8 cellular contexts compared by ENCODE assay signal in the genomic region with DNA sequence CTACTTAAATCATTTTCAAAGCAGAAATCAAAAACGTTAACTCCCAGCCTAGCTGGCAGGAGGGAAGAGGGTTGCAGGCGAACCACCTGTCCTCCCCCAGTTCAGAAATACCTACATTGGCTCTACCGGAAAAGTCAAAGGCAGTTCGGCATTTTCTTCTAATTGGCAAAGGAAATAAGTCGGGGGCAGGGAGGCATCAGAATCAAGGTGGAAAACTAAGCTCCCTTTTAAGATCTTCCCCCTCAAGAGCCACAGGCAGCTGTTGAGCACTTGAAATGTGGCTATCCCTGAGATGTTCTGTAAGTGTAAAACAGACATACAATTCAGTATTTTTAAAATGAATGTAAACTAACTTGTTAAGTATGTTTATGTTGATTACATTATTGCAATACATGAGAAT. TPM values are rescaled to one million over a fixed set of nuclear protein-coding genes. Genes with fewer than 3 reads are reported as not detected.
A peak's percentile ranks its signal among the peaks of the same experiment; 100 is the strongest.
DNase-seq lines count a peak whose midpoint lies in the region; ATAC-seq and TF ChIP-seq lines count a peak whose summit lies in the region.

No MANE protein-coding gene starts in this region.

- H3K36me3 ChIP-seq in HUES6 (ENCODE audit: control insufficient read depth, insufficient read depth, low read length) (no peaks in the 10 kb centered on the region), testis (ENCODE audit: low read depth, missing control alignments) (no peaks in the 10 kb centered on the region)

- 26 to 29% methylated on average over 5 of the region's 5 CpGs for WGBS in testis, 2 donors

- no peak for TF ChIP-seq CTCF in CD4-positive, alpha-beta T cell (IDR thresholded peaks at IDR 0.05)
- TF ChIP-seq CTCF in nephron progenitor cell (IDR thresholded peaks at IDR 0.05) (no peak), testis (IDR thresholded peaks at IDR 0.05) (no peak)

- TF ChIP-seq POLR2A in testis (IDR thresholded peaks at IDR 0.05), result no peak

- no peak for ATAC-seq in CD4-positive, alpha-beta T cell (ENCODE audit: poor library complexity)

- POLR2A ChIA-PET in CD4-positive, alpha-beta T cell (lab: Charles Lee), result interaction anchor here (0.5 to 6.6 kb wide), 28 partner anchors 10 to 1050 kb away, joined by 3 to 134 read pairs (median 4); no protein-coding TSS in a partner anchor

- peaks cover 41% of the 10 kb centered on the region for H3K36me3 Mint-ChIP-seq in CD4-positive, alpha-beta T cell (ENCODE audit: low read depth)
- no peaks in the 10 kb centered on the region for H3K36me3 Mint-ChIP-seq in nephron progenitor cell (ENCODE audit: low read depth)

- H3K27ac Mint-ChIP-seq in CD4-positive, alpha-beta T cell, result peak overlapping the region; percentile 97
- no peak overlapping the region for H3K27ac Mint-ChIP-seq in nephron progenitor cell

- no peaks in the 10 kb centered on the region for H3K9me3 ChIP-seq in CD4-positive, alpha-beta T cell (ENCODE audit: control insufficient read depth, low read length)
- H3K9me3 ChIP-seq in HUES6 (ENCODE audit: control insufficient read depth, insufficient read depth, low read depth, low read length) (peaks cover 3% of the 10 kb centered on the region; the same call in 1 of the 2 replicates), testis (no peaks in the 10 kb centered on the region)

- H3K9me3 Mint-ChIP-seq in CD4-positive, alpha-beta T cell, result no peaks in the 10 kb centered on the region
- peaks cover 4% of the 10 kb centered on the region for H3K9me3 Mint-ChIP-seq in nephron progenitor cell

- CTCF ChIA-PET in CD4-positive, alpha-beta T cell (lab: Charles Lee), result interaction anchor here (0.9 to 3.7 kb wide), 12 partner anchors 10 to 215 kb away, joined by 3 to 18 read pairs (median 6); no protein-coding TSS in a partner anchor

- H3K9ac ChIP-seq in HUES6 (ENCODE audit: low read length), result no peak overlapping the region

- H3K27ac ChIP-seq in CD4-positive, alpha-beta T cell (ENCODE audit: low read depth, low read length), result peak overlapping the region; percentile 97
- H3K27ac ChIP-seq in HUES6 (ENCODE audit: low read depth, low read length), result no peak overlapping the region
- peak overlapping the region; percentile 94 for H3K27ac ChIP-seq in caudate nucleus (ENCODE audit: low read depth, low read length)
- no peak overlapping the region for H3K27ac ChIP-seq in testis

- H3K4me1 ChIP-seq in HUES6 (ENCODE audit: control insufficient read depth, insufficient read depth, low read length) (peaks cover 16% of the 10 kb centered on the region), testis (no peaks in the 10 kb centered on the region)

- no peaks in the 10 kb centered on the region for H3K27me3 ChIP-seq in CD4-positive, alpha-beta T cell (ENCODE audit: control insufficient read depth, insufficient read depth, low read length)
- H3K27me3 ChIP-seq in HUES6 (ENCODE audit: control insufficient read depth, insufficient read depth, low read length) (peaks cover 30% of the 10 kb centered on the region), testis (no peaks in the 10 kb centered on the region)

- H3K4me3 Mint-ChIP-seq in CD4-positive, alpha-beta T cell, result peak overlapping the region; percentile 96
- peak overlapping the region; percentile 95 for H3K4me3 Mint-ChIP-seq in nephron progenitor cell

- peaks cover 11% of the 10 kb centered on the region for H3K27me3 Mint-ChIP-seq in CD4-positive, alpha-beta T cell
- H3K27me3 Mint-ChIP-seq in nephron progenitor cell (ENCODE audit: low read depth, poor library complexity), result peaks cover 58% of the 10 kb centered on the region

- peaks cover 52% of the 10 kb centered on the region for H3K4me1 Mint-ChIP-seq in CD4-positive, alpha-beta T cell (ENCODE audit: low read depth)
- H3K4me1 Mint-ChIP-seq in nephron progenitor cell, result peaks cover 35% of the 10 kb centered on the region

- intact Hi-C loops in CD4-positive, alpha-beta T cell (cut with DNase I, micrococcal nuclease), result loop anchor here (2.0 to 10.0 kb wide), 9 partner anchors 37 to 215 kb away; no protein-coding TSS in a partner anchor
- intact Hi-C loops in testis (cut with DNase I; ENCODE audit: low total_unique reads), result no loop called here

- peak overlapping the region; percentile 80 for H3K4me3 ChIP-seq in HUES6 (ENCODE audit: low read depth, low read length)
- no peak overlapping the region for H3K4me3 ChIP-seq in testis

- DNase-seq in CD4-positive, alpha-beta T cell, result no peak
- no peak for DNase-seq in caudate nucleus (lab: John Stamatoyannopoulos, UW)
- no peak for DNase-seq in nephron progenitor cell
- no peak for DNase-seq in SKM-1 (lab: John Stamatoyannopoulos, UW; ENCODE audit: unreplicated experiment)
- no peak for DNase-seq in DMS 273 (lab: John Stamatoyannopoulos, UW; ENCODE audit: unreplicated experiment)
- DNase-seq in stimulated activated CD4-positive, alpha-beta T cell treated with anti-CD3 and anti-CD28 coated beads, Interleukin-4, amount 100 ng/mL, for 4 hours, result no peak
- DNase-seq in testis, result no peak

RNA-seq across cellular contexts. Expression of a gene that starts 1.0 kb away (rescaled TPM):
- total RNA-seq in CD4-positive, alpha-beta T cell, result 100 to 1,000 TPM; 117 to 120 TPM
- 10 to 100 TPM; 36.5 to 47.2 TPM for total RNA-seq in testis
- 12.9 TPM for polyA plus RNA-seq in testis (ENCODE audit: insufficient read depth, low read depth, low replicate concordance)

Comparison
In these comparisons a context has a peak if more than half of its experiments do, and no peak if none do; other contexts are left out.
1. H3K27ac ChIP-seq: peak in CD4-positive, alpha-beta T cell (single experiment) and caudate nucleus (single experiment); none in HUES6 (single experiment) and testis (0 of 2).